ENCODE assay signal across 1 cellular context in genomic region chr11:64224151-64224890, GRCh38.
TF ChIP-seq lines count a peak whose summit lies in the region.

No MANE protein-coding gene starts in this region.

TF ChIP-seq in GM12878, 131 proteins besides CTCF, POLR2A, EP300 and RAD21:
- TF ChIP-seq PML (IDR thresholded peaks at IDR 0.05; ENCODE audit: low read length) (peak; percentile 20; the same call in 1 of the 2 replicates), POLR2AphosphoS5 (IDR thresholded peaks at IDR 0.05; ENCODE audit: low read length) (peak; percentile 70; the same call in 1 of the 2 replicates), E2F4 (IDR thresholded peaks at IDR 0.05; ENCODE audit: low read depth, low read length) (no peak), ZSCAN29 (IDR thresholded peaks at IDR 0.05) (no peak), ZBTB40 (IDR thresholded peaks at IDR 0.05; ENCODE audit: borderline replicate concordance) (no peak), POLR2AphosphoS2 (IDR thresholded peaks at IDR 0.05; ENCODE audit: low read depth, low read length) (peak; percentile 57; the same call in 1 of the 2 replicates), MTA3 (IDR thresholded peaks at IDR 0.05; ENCODE audit: borderline replicate concordance, low read length) (peak; percentile 72; the same call in 1 of the 2 replicates)
